8 cellular contexts compared by ENCODE assay signal in the genomic region with DNA sequence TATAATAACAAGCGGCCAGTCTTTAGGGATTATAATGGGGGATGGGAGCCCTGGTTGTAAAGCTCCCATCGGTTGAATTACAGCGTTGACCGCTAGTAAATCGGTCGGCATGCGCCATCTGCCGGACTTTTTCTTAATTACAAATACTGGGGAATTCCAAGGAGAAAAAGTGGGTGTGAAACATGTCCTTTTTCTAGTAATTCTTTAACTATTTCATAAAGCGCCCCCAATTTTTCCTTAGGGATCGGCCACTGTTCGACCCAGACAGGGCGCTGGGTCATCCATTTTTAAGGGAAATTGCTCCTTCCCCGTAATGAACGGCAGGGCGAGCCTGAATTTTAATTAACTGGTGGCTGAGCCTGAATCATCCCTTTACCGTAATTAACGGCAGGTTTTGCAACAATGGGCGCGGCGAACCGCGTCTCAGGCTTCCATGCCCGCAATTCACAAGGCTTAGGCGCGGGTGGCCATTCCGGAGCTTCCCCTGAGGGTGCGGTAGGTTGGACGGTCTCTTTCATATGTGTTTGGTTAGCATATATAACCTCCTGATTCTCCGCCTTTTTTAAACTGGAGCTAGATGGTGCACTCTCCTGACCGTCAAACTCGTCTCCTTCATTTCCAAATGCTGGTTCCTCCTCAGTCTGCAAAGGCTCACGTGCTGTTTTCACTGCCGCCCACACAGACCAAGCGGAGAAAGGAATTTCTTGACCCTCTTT. TPM values are rescaled to one million over a fixed set of nuclear protein-coding genes. Genes with fewer than 3 reads are reported as not detected.
DNase-seq lines count a peak whose midpoint lies in the region; ATAC-seq and TF ChIP-seq lines count a peak whose summit lies in the region.

No MANE protein-coding gene starts in this region.

- H3K9ac ChIP-seq in Loucy (ENCODE audit: low read depth, low read length, poor library complexity, severe bottlenecking) = no peak overlapping the region

- no peaks in the 10 kb centered on the region for H3F3A ChIP-seq in Loucy (ENCODE audit: low read depth)

- peak overlapping the region; percentile 77 for H2AFZ ChIP-seq in Loucy (ENCODE audit: low read length)

- peak; percentile 65 for TF ChIP-seq CTCF in Loucy (conservative IDR thresholded peaks at IDR 0.05; ENCODE audit: low read length)
- peak; percentile 39 to 82 (median 45) for TF ChIP-seq CTCF in tibial nerve (IDR thresholded peaks at IDR 0.05)

- TF ChIP-seq POLR2A in tibial nerve (IDR thresholded peaks at IDR 0.05) = no peak

- DNase-seq in DMS153 treated with DMSO at 0.1 percent for 48 hours (lab: John Stamatoyannopoulos, UW; ENCODE audit: unreplicated experiment) (peak; percentile 52), SHP77 treated with DMSO at 0.1 percent for 48 hours (lab: John Stamatoyannopoulos, UW) (peak; percentile 67), glomerular visceral epithelial cell (ENCODE audit: extremely low spot score) (peak; percentile 69), occipital lobe (lab: John Stamatoyannopoulos, UW) (peak; percentile 54), tibial nerve (ENCODE audit: low spot score in 2 of 2) (peak; percentile 40 to 81)
- DNase-seq in activated naive CD4-positive, alpha-beta T cell treated with anti-CD3 and anti-CD28 coated beads, Interleukin-2, amount 50 U/mL, for 16 hours = peak; percentile 53

- H3K4me3 ChIP-seq in Loucy (ENCODE audit: low read length, poor library complexity, severe bottlenecking) (no peak overlapping the region), tibial nerve (peak overlapping the region in 1 of 4 donors; percentile 32)

- no peak for ATAC-seq in GM19467 (IDR thresholded peaks at IDR 0.05; ENCODE audit: unreplicated experiment)

- H3K9me2 ChIP-seq in Loucy (replicated peaks; ENCODE audit: low read depth, low read length) = no peaks in the 10 kb centered on the region

- H3K4me1 ChIP-seq in Loucy (ENCODE audit: insufficient read depth, low read length, poor library complexity, severe bottlenecking) (no peaks in the 10 kb centered on the region), tibial nerve (peaks cover 0 to 15% (median 1%) of the 10 kb centered on the region in 4 donors)

- H3K9me3 ChIP-seq in Loucy (ENCODE audit: insufficient read depth, low read depth, low read length) (no peaks in the 10 kb centered on the region), tibial nerve (peaks cover 0 to 9% (median 0%) of the 10 kb centered on the region in 4 donors)

- no peaks in the 10 kb centered on the region for H3K27me3 ChIP-seq in Loucy (ENCODE audit: insufficient read depth, low read length, poor library complexity, severe bottlenecking)
- peaks cover 0 to 42% of the 10 kb centered on the region in 2 donors for H3K27me3 ChIP-seq in tibial nerve

- no peak overlapping the region for H3K4me2 ChIP-seq in Loucy (ENCODE audit: low read depth, low read length, poor library complexity, severe bottlenecking)

- WGBS in tibial nerve, 2 donors = 1 to 2% methylated on average over 33 to 34 of the region's 34 CpGs

- no peaks in the 10 kb centered on the region for H3K36me3 ChIP-seq in Loucy (ENCODE audit: insufficient read depth, low read length)
- no peaks in the 10 kb centered on the region for H3K36me3 ChIP-seq in tibial nerve

- H3K27ac ChIP-seq in tibial nerve = no peak overlapping the region

- H3K79me2 ChIP-seq in Loucy (ENCODE audit: insufficient read depth, low read length) = no peaks in the 10 kb centered on the region

- no peaks in the 10 kb centered on the region for H4K20me1 ChIP-seq in Loucy (ENCODE audit: insufficient read depth, low read length, poor library complexity, severe bottlenecking)

- TF ChIP-seq EP300 in tibial nerve (IDR thresholded peaks at IDR 0.05) = no peak

RNA-seq across cellular contexts. Expression of a gene that starts 30.2 kb away (rescaled TPM):
- total RNA-seq in occipital lobe (44.5 TPM), tibial nerve (10 to 100 TPM; 14.4 to 30.3 (median 17.7) TPM)

RNA-seq across cellular contexts. Expression of a gene that starts 36.8 kb away (rescaled TPM):
- total RNA-seq in occipital lobe (not detected), tibial nerve (1 to 10 TPM in 1 of 4 donors, not detected in 3; 2.4 TPM)

RNA-seq across cellular contexts. Expression of a gene that starts 52.5 kb away (rescaled TPM):
- 0.47 TPM for total RNA-seq in occipital lobe
- total RNA-seq in tibial nerve = 10 to 100 TPM in 1 of 4 donors, 1 to 10 TPM in 3; 2.6 to 12.6 (median 5.0) TPM
